In genomic region chr1:27076803-27077202, GRCh38 we compare ENCODE assay signal across 24 cellular contexts.
A peak's percentile ranks its signal among the peaks of the same experiment; 100 is the strongest.
DNase-seq lines count a peak whose midpoint lies in the region; ATAC-seq, FAIRE-seq and TF ChIP-seq lines count a peak whose summit lies in the region.
"Had no signal": no experiment of that assay in that cellular context is flagged by ENCODE, and none has a peak within 500 bp of the region (broad histone marks: within the 10 kb centered on the region; RNA-seq: fewer than 3 reads in every experiment).

No MANE protein-coding gene starts in this region.

- H3K9me2 ChIP-seq in GM23338 (ENCODE audit: insufficient read depth): no peaks in the 10 kb centered on the region

- no peak for TF ChIP-seq RAD21 in K562 (CRISPR knock-in tag; conservative IDR thresholded peaks at IDR 0.05 in 1 of 2, IDR thresholded peaks at IDR 0.05 in 1 of 2)

- CTCF ChIA-PET in HEK293 (lab: Yijun Ruan, JAX) (interaction anchor here (0.7 to 2.0 kb wide), 6 partner anchors 20 to 220 kb away, joined by 3 to 17 read pairs (median 11); no protein-coding TSS in a partner anchor), K562 (lab: Yijun Ruan, JAX; ENCODE audit: low intra/inter-chr PET ratio) (no interaction called here)

- H3K4me3 Mint-ChIP-seq in GM23338: no peak overlapping the region
- H3K4me3 Mint-ChIP-seq: B cell; CD4-positive, alpha-beta T cell; CD8-positive, alpha-beta T cell had no signal

- no peaks in the 10 kb centered on the region for H3K9me1 ChIP-seq in K562 (ENCODE audit: control insufficient read depth, insufficient read depth, low read length)

- WGBS in K562 (ENCODE audit: insufficient coverage, low coverage, missing lambda C conversion rate): 73% methylated on average over 2 of the region's 2 CpGs

- H3K36me3 ChIP-seq in GM23338 (ENCODE audit: insufficient read depth) (no peaks in the 10 kb centered on the region; the same call in 1 of the 2 replicates), HEK293 (ENCODE audit: control insufficient read depth in 2 of 2, insufficient read depth in 1 of 2, low read length in 2 of 2) (no peaks in the 10 kb centered on the region), K562 (ENCODE audit: control insufficient read depth, insufficient read depth, low read length) (no peaks in the 10 kb centered on the region)
- H3K36me3 ChIP-seq: BLaER1 treated with 17β-estradiol and CSF1 and Interleukin-3, amounts not matched to agents 10 nM and 100 nM had no signal

- H3K4me3 ChIP-seq in GM23338 (no peak overlapping the region), HEK293 (ENCODE audit: low read depth, low read length) (no peak overlapping the region), K562 (no peak overlapping the region)
- H3K4me3 ChIP-seq: BLaER1 treated with 17β-estradiol and CSF1 and Interleukin-3, amounts not matched to agents 10 nM and 100 nM; GM12878 had no signal

- H3K9ac ChIP-seq in K562 (ENCODE audit: insufficient read depth in 1 of 2, low read depth in 2 of 2, low read length in 2 of 2): no peak overlapping the region
- H3K9ac ChIP-seq: BLaER1 treated with 17β-estradiol and CSF1 and Interleukin-3, amounts not matched to agents 10 nM and 100 nM had no signal

- FAIRE-seq in K562 (lab: Jason Lieb, UNC): no peak
- FAIRE-seq: A204.1, D721Med, GM12878, GM12892, GM18507 had no signal

- H3K4me1 Mint-ChIP-seq in GM23338: no peaks in the 10 kb centered on the region
- H3K4me1 Mint-ChIP-seq: B cell had no signal

- 0 out of 2 replicates have a peak overlapping the region, but pooled peaks have one; percentile 63 for H2AFZ ChIP-seq in GM23338
- H2AFZ ChIP-seq in K562 (ENCODE audit: low read depth, low read length): no peak overlapping the region

- POLR2A ChIA-PET in HEK293 (lab: Yijun Ruan, JAX) (no interaction called here), K562 (lab: Yijun Ruan, JAX) (interaction anchor here (0.8 to 1.3 kb wide), 2 partner anchors 12 to 21 kb away, joined by 4 to 5 read pairs; no protein-coding TSS in a partner anchor)

- in situ Hi-C loops in K562 (cut with MboI): no loop called here

- no peak overlapping the region for H3K27ac Mint-ChIP-seq in GM23338
- H3K27ac Mint-ChIP-seq: B cell; CD4-positive, alpha-beta T cell; CD8-positive, alpha-beta T cell had no signal

- intact Hi-C loops in K562 (cut with micrococcal nuclease): no loop called here

- no peak overlapping the region for H3K4me2 ChIP-seq in GM23338
- H3K4me2 ChIP-seq in K562 (ENCODE audit: insufficient read depth, low read length): no peak overlapping the region
- H3K4me2 ChIP-seq: BLaER1 treated with 17β-estradiol and CSF1 and Interleukin-3, amounts not matched to agents 10 nM and 100 nM had no signal

- no peaks in the 10 kb centered on the region for H3K36me3 Mint-ChIP-seq in GM23338 (ENCODE audit: low read depth)
- H3K36me3 Mint-ChIP-seq: CD8-positive, alpha-beta T cell had no signal

- H4K20me1 ChIP-seq in GM23338 (replicated peaks; ENCODE audit: insufficient read depth): no peaks in the 10 kb centered on the region
- no peaks in the 10 kb centered on the region for H4K20me1 ChIP-seq in K562 (replicated peaks; ENCODE audit: control insufficient read depth, insufficient read depth, low read length)
- H4K20me1 ChIP-seq: BLaER1 treated with 17β-estradiol and CSF1 and Interleukin-3, amounts not matched to agents 10 nM and 100 nM had no signal

- H3K27ac ChIP-seq in GM23338 (ENCODE audit: low read depth) (no peak overlapping the region), HEK293 (ENCODE audit: extremely low read depth, low read depth, low read length) (no peak overlapping the region), K562 (ENCODE audit: extremely low read depth, low read depth, low read length) (no peak overlapping the region)
- H3K27ac ChIP-seq: BLaER1 treated with 17β-estradiol and CSF1 and Interleukin-3, amounts not matched to agents 10 nM and 100 nM; C4-2B had no signal

- no peaks in the 10 kb centered on the region for H3K27me3 Mint-ChIP-seq in GM23338 (ENCODE audit: insufficient read depth, low read depth, poor library complexity)
- H3K27me3 Mint-ChIP-seq: B cell; CD4-positive, alpha-beta T cell had no signal

- DNase-seq in GM23338 (ENCODE audit: low spot score) (no peak), K562 (ENCODE audit: extremely low read depth in 1 of 4, low spot score in 3 of 4) (no peak), DMS153 treated with DMSO at 0.1 percent for 48 hours (lab: John Stamatoyannopoulos, UW; ENCODE audit: unreplicated experiment) (no peak), HuH-7.5 (ENCODE audit: low spot score) (no peak)
- DNase-seq: 8988T; AML-193; Caco-2; Calu3; CD4-positive, alpha-beta T cell; CD8-positive, alpha-beta T cell; DMS53; DMS79; DND-41; EL; GDM1 had no signal

- TF ChIP-seq POLR2A in K562 (conservative IDR thresholded peaks at IDR 0.05): no peak

- ATAC-seq in GM23338: no peak
- ATAC-seq in K562: no peak
- ATAC-seq: CD8-positive, alpha-beta T cell; GM12878 had no signal

- H3F3A ChIP-seq in GM23338 (replicated peaks; ENCODE audit: low read depth): no peaks in the 10 kb centered on the region

- TF ChIP-seq CTCF in GM23338 (conservative IDR thresholded peaks at IDR 0.05; ENCODE audit: low read depth in 2 of 2): no peak
- no peak for TF ChIP-seq CTCF in HEK293 (tag by site-specific recombination; IDR thresholded peaks at IDR 0.05)
- TF ChIP-seq CTCF in K562 (IDR thresholded peaks at IDR 0.05 in 2 of 3, conservative IDR thresholded peaks at IDR 0.05 in 1 of 3; ENCODE audit: insufficient read depth in 2 of 3, low read depth in 1 of 3, low read length in 3 of 3): no peak

- BruUV-seq in K562 (replicated peaks; lab: Mats Ljungman, UMichigan): no TSS peak

- H3K27me3 ChIP-seq in GM23338 (ENCODE audit: insufficient read depth) (no peaks in the 10 kb centered on the region), K562 (ENCODE audit: control insufficient read depth in 2 of 2, insufficient read depth in 2 of 2, low read length in 2 of 2) (no peaks in the 10 kb centered on the region)
- H3K27me3 ChIP-seq: BLaER1 treated with 17β-estradiol and CSF1 and Interleukin-3, amounts not matched to agents 10 nM and 100 nM had no signal

- no peaks in the 10 kb centered on the region for H3K79me2 ChIP-seq in GM23338 (replicated peaks; ENCODE audit: insufficient read depth)
- H3K79me2 ChIP-seq in K562 (ENCODE audit: control insufficient read depth, insufficient read depth, low read length): no peaks in the 10 kb centered on the region

- H3K4me1 ChIP-seq in GM23338 (ENCODE audit: insufficient read depth): no peaks in the 10 kb centered on the region
- H3K4me1 ChIP-seq in HEK293 (ENCODE audit: control insufficient read depth, insufficient read depth, low read length): no peaks in the 10 kb centered on the region
- H3K4me1 ChIP-seq in K562 (replicated peaks in 1 of 2; ENCODE audit: control insufficient read depth in 2 of 2, insufficient read depth in 2 of 2, low read length in 2 of 2): peaks cover 22 to 28% of the 10 kb centered on the region in 2 experiments
- H3K4me1 ChIP-seq: Caco-2 had no signal

- H3K9me3 ChIP-seq in HEK293 (ENCODE audit: control insufficient read depth, insufficient read depth, low read depth, low read length): no peaks in the 10 kb centered on the region
- H3K9me3 ChIP-seq in K562 (replicated peaks; ENCODE audit: control insufficient read depth, insufficient read depth, low read depth, low read length): no peaks in the 10 kb centered on the region
- H3K9me3 ChIP-seq: BLaER1 treated with 17β-estradiol and CSF1 and Interleukin-3, amounts not matched to agents 10 nM and 100 nM; Caco-2 had no signal

- H3K9me3 Mint-ChIP-seq in GM23338: no peaks in the 10 kb centered on the region; the same call in 2 of the 3 replicates
- H3K9me3 Mint-ChIP-seq: CD4-positive, alpha-beta T cell; CD8-positive, alpha-beta T cell had no signal

- TF ChIP-seq EP300 in K562 (IDR thresholded peaks at IDR 0.05; ENCODE audit: low read length): no peak

TF ChIP-seq in GM23338, 12 proteins besides CTCF, POLR2A, EP300 and RAD21 (continues in another document):
- TF ChIP-seq EZH2 (IDR thresholded peaks at IDR 0.05; ENCODE audit: low read depth, unreplicated experiment) (no peak), POLR2AphosphoS5 (IDR thresholded peaks at IDR 0.05; ENCODE audit: low read depth) (no peak), ZNF331 (CRISPR knock-in tag; IDR thresholded peaks at IDR 0.05; ENCODE audit: low read depth) (no peak), JUNB (IDR thresholded peaks at IDR 0.05; ENCODE audit: unreplicated experiment) (no peak)

TF ChIP-seq in HEK293, 187 proteins besides CTCF, POLR2A, EP300 and RAD21:
- TF ChIP-seq ZNF704 (tag by site-specific recombination; IDR thresholded peaks at IDR 0.05) (no peak), ZNF555 (tag by site-specific recombination; conservative IDR thresholded peaks at IDR 0.05) (no peak), ZNF366 (tag by site-specific recombination; conservative IDR thresholded peaks at IDR 0.05) (peak; percentile 74), ZNF843 (tag by site-specific recombination; IDR thresholded peaks at IDR 0.05) (no peak), ZNF112 (tag by site-specific recombination; IDR thresholded peaks at IDR 0.05) (no peak)

TF ChIP-seq in K562, 482 proteins besides CTCF, POLR2A, EP300 and RAD21 (continues in another document):
- TF ChIP-seq MAZ (CRISPR knock-in tag; conservative IDR thresholded peaks at IDR 0.05 in 1 of 2, IDR thresholded peaks at IDR 0.05 in 1 of 2) (no peak), ZBTB11 (CRISPR knock-in tag; IDR thresholded peaks at IDR 0.05) (no peak), PCBP2 (IDR thresholded peaks at IDR 0.05; ENCODE audit: low read depth, low read length, poor library complexity, severe bottlenecking) (peak; percentile 66), GTF2E2 (tag; IDR thresholded peaks at IDR 0.05) (no peak)
